6 cellular contexts compared by ENCODE assay signal in genomic region chr19:1606138-1606651, GRCh38. TPM values are rescaled to one million over a fixed set of nuclear protein-coding genes. Genes with fewer than 3 reads are reported as not detected.
DNase-seq lines count a peak whose midpoint lies in the region; ATAC-seq and TF ChIP-seq lines count a peak whose summit lies in the region.

No MANE protein-coding gene starts in this region.

- peak overlapping the region; percentile 86 to 94 for H3K4me3 ChIP-seq in mucosa of rectum (ENCODE audit: low read length in 2 of 2)

- no peaks in the 10 kb centered on the region; the same call in 1 of the 2 replicates for H3K4me1 ChIP-seq in ES-I3 (ENCODE audit: insufficient read depth, low read length)
- peaks cover 12 to 24% of the 10 kb centered on the region in 2 donors for H3K4me1 ChIP-seq in mucosa of rectum (ENCODE audit: control insufficient read depth in 2 of 2, insufficient read depth in 2 of 2, low read length in 2 of 2)

- POLR2A ChIA-PET in activated naive CD8-positive, alpha-beta T cell treated with anti-CD3 and anti-CD28 coated beads, Interleukin-2, amount 10 ng/mL, durations not matched to agents 7 days and 5 days (lab: Charles Lee) = interaction anchor here (0.5 to 6.6 kb wide), 8 partner anchors 13 to 337 kb away, joined by 3 to 56 read pairs (median 6); partner anchors contain the start of genes CIRBP and MBD3

- H3K27me3 Mint-ChIP-seq in activated naive CD8-positive, alpha-beta T cell treated with anti-CD3 and anti-CD28 coated beads, Interleukin-2, amount 10 ng/mL, durations not matched to agents 7 days and 5 days = no peaks in the 10 kb centered on the region

- peak overlapping the region; percentile 91 for H3K4me3 Mint-ChIP-seq in activated naive CD8-positive, alpha-beta T cell treated with anti-CD3 and anti-CD28 coated beads, Interleukin-2, amount 10 ng/mL, durations not matched to agents 7 days and 5 days

- H3K4me1 Mint-ChIP-seq in activated naive CD8-positive, alpha-beta T cell treated with anti-CD3 and anti-CD28 coated beads, Interleukin-2, amount 10 ng/mL, durations not matched to agents 7 days and 5 days = peaks cover 38% of the 10 kb centered on the region

- no peak for TF ChIP-seq POLR2A in erythroblast (IDR thresholded peaks at IDR 0.05; ENCODE audit: low read length)

- ATAC-seq in activated naive CD8-positive, alpha-beta T cell treated with anti-CD3 and anti-CD28 coated beads, Interleukin-2, amount 10 ng/mL, durations not matched to agents 7 days and 5 days (ENCODE audit: low read depth) = peak; percentile 0

- no peaks in the 10 kb centered on the region for H3K27me3 ChIP-seq in mucosa of rectum (ENCODE audit: control insufficient read depth in 2 of 2, insufficient read depth in 2 of 2, low read length in 2 of 2)

- no peaks in the 10 kb centered on the region for H3K9me3 Mint-ChIP-seq in activated naive CD8-positive, alpha-beta T cell treated with anti-CD3 and anti-CD28 coated beads, Interleukin-2, amount 10 ng/mL, durations not matched to agents 7 days and 5 days

- peak overlapping the region; percentile 99 for H3K27ac Mint-ChIP-seq in activated naive CD8-positive, alpha-beta T cell treated with anti-CD3 and anti-CD28 coated beads, Interleukin-2, amount 10 ng/mL, durations not matched to agents 7 days and 5 days

- H3K27ac ChIP-seq in mucosa of rectum (ENCODE audit: low read depth in 2 of 2, low read length in 2 of 2) = peak overlapping the region; percentile 94 to 97

- H3K9ac ChIP-seq in ES-I3 (ENCODE audit: low read depth, low read length) (peak overlapping the region; percentile 88), mucosa of rectum (ENCODE audit: low read depth in 1 of 2, low read length in 2 of 2) (peak overlapping the region; percentile 71 to 81)

- H3K9me3 ChIP-seq in ES-I3 (ENCODE audit: control insufficient read depth, insufficient read depth, low read length) (no peaks in the 10 kb centered on the region), mucosa of rectum (ENCODE audit: control insufficient read depth in 2 of 2, low read length in 2 of 2) (no peaks in the 10 kb centered on the region)

- H3K36me3 Mint-ChIP-seq in activated naive CD8-positive, alpha-beta T cell treated with anti-CD3 and anti-CD28 coated beads, Interleukin-2, amount 10 ng/mL, durations not matched to agents 7 days and 5 days = peaks cover 6% of the 10 kb centered on the region

- no peak for DNase-seq in activated naive CD8-positive, alpha-beta T cell treated with anti-CD3 and anti-CD28 coated beads, Interleukin-2, amount 10 ng/mL, durations not matched to agents 7 days and 5 days
- no peak for DNase-seq in erythroblast (lab: John Stamatoyannopoulos, UW)
- no peak for DNase-seq in SIG-M5 treated with dmso at 0.1 percent for 504 hours (lab: John Stamatoyannopoulos, UW; ENCODE audit: unreplicated experiment)
- DNase-seq in MV-4-11 (lab: John Stamatoyannopoulos, UW) = no peak

- H3K36me3 ChIP-seq in ES-I3 (ENCODE audit: insufficient read depth, low read length) = peaks cover 2% of the 10 kb centered on the region
- H3K36me3 ChIP-seq in mucosa of rectum (ENCODE audit: control insufficient read depth in 2 of 2, insufficient read depth in 2 of 2, low read length in 2 of 2) = peaks cover 5 to 7% of the 10 kb centered on the region in 2 donors

RNA-seq across cellular contexts. Expression of gene UQCR11, which starts 0.9 kb away (rescaled TPM):
- total RNA-seq in activated naive CD8-positive, alpha-beta T cell treated with anti-CD3 and anti-CD28 coated beads, Interleukin-2, amount 10 ng/mL, durations not matched to agents 7 days and 5 days = 100 to 1,000 TPM; 176 to 181 TPM

RNA-seq across cellular contexts. Expression of gene MBD3, which starts 13.5 kb away (rescaled TPM):
- 10 to 100 TPM; 68.9 to 72.7 TPM for total RNA-seq in activated naive CD8-positive, alpha-beta T cell treated with anti-CD3 and anti-CD28 coated beads, Interleukin-2, amount 10 ng/mL, durations not matched to agents 7 days and 5 days

RNA-seq across cellular contexts. Expression of gene MEX3D, which starts 38.1 kb away (rescaled TPM):
- total RNA-seq in activated naive CD8-positive, alpha-beta T cell treated with anti-CD3 and anti-CD28 coated beads, Interleukin-2, amount 10 ng/mL, durations not matched to agents 7 days and 5 days = 1 to 10 TPM; 7.0 to 7.8 TPM

RNA-seq across cellular contexts. Expression of gene TCF3, which starts 46.2 kb away (rescaled TPM):
- total RNA-seq in activated naive CD8-positive, alpha-beta T cell treated with anti-CD3 and anti-CD28 coated beads, Interleukin-2, amount 10 ng/mL, durations not matched to agents 7 days and 5 days = 100 to 1,000 TPM; 102 to 109 TPM
